Comparison of ENCODE assay signal across 12 cellular contexts in genomic region chr5:126492939-126493338, GRCh38.
DNase-seq lines count a peak whose midpoint lies in the region; ATAC-seq and TF ChIP-seq lines count a peak whose summit lies in the region.
"Had no signal": no experiment of that assay in that cellular context is flagged by ENCODE, and none has a peak within 500 bp of the region (broad histone marks: within the 10 kb centered on the region; RNA-seq: fewer than 3 reads in every experiment).

No MANE protein-coding gene starts in this region.

- H3K9me3 Mint-ChIP-seq in activated T-cell treated with anti-CD3 and anti-CD28 coated beads, Interleukin-2, amount 50 U/mL, for 24 hours: no peaks in the 10 kb centered on the region
- no peaks in the 10 kb centered on the region for H3K9me3 Mint-ChIP-seq in activated T-cell treated with anti-CD3 and anti-CD28 coated beads, Interleukin-2, amount 50 U/mL, for 72 hours
- no peaks in the 10 kb centered on the region for H3K9me3 Mint-ChIP-seq in stimulated activated naive CD8-positive, alpha-beta T cell treated with anti-CD3 and anti-CD28 coated beads, Interleukin-15, amount 100 ng/mL, for 72 hours
- H3K9me3 Mint-ChIP-seq: activated naive CD4-positive, alpha-beta T cell treated with anti-CD3 and anti-CD28 coated beads, Interleukin-2, amount 50 U/mL, for 24 hours had no signal

- H4K20me1 ChIP-seq in hepatocyte (ENCODE audit: insufficient read depth, poor library complexity, severe bottlenecking): no peaks in the 10 kb centered on the region

- no peak overlapping the region for H3K27ac Mint-ChIP-seq in activated T-cell treated with anti-CD3 and anti-CD28 coated beads, Interleukin-2, amount 50 U/mL, for 24 hours
- H3K27ac Mint-ChIP-seq in activated T-cell treated with anti-CD3 and anti-CD28 coated beads, Interleukin-2, amount 50 U/mL, for 72 hours: no peak overlapping the region
- no peak overlapping the region for H3K27ac Mint-ChIP-seq in stimulated activated naive CD8-positive, alpha-beta T cell treated with anti-CD3 and anti-CD28 coated beads, Interleukin-15, amount 100 ng/mL, for 72 hours

- H3K9me3 ChIP-seq in left ventricle myocardium inferior (replicated peaks) (no peaks in the 10 kb centered on the region), right atrium auricular region (no peaks in the 10 kb centered on the region), hepatocyte (ENCODE audit: low read depth) (no peaks in the 10 kb centered on the region), vagina (no peaks in the 10 kb centered on the region)

- no peak for ATAC-seq in activated T-cell treated with anti-CD3 and anti-CD28 coated beads, Interleukin-2, amount 50 U/mL, for 72 hours (replicated peaks in 1 of 2)
- no peak for ATAC-seq in stimulated activated naive CD8-positive, alpha-beta T cell treated with anti-CD3 and anti-CD28 coated beads, Interleukin-15, amount 100 ng/mL, for 72 hours

- no peaks in the 10 kb centered on the region for H3K9me2 ChIP-seq in hepatocyte (replicated peaks; ENCODE audit: insufficient read depth)

- no peaks in the 10 kb centered on the region for H3K27me3 Mint-ChIP-seq in activated T-cell treated with anti-CD3 and anti-CD28 coated beads, Interleukin-2, amount 50 U/mL, for 24 hours
- H3K27me3 Mint-ChIP-seq in activated T-cell treated with anti-CD3 and anti-CD28 coated beads, Interleukin-2, amount 50 U/mL, for 72 hours (ENCODE audit: low read depth): no peaks in the 10 kb centered on the region
- no peaks in the 10 kb centered on the region for H3K27me3 Mint-ChIP-seq in stimulated activated naive CD8-positive, alpha-beta T cell treated with anti-CD3 and anti-CD28 coated beads, Interleukin-15, amount 100 ng/mL, for 72 hours
- H3K27me3 Mint-ChIP-seq: activated naive CD4-positive, alpha-beta T cell treated with anti-CD3 and anti-CD28 coated beads, Interleukin-2, amount 50 U/mL, for 24 hours; CD4-positive, CD25-positive, alpha-beta regulatory T cell had no signal

- no peaks in the 10 kb centered on the region for H3K79me2 ChIP-seq in hepatocyte

- peaks cover 41% of the 10 kb centered on the region for H3K36me3 Mint-ChIP-seq in activated T-cell treated with anti-CD3 and anti-CD28 coated beads, Interleukin-2, amount 50 U/mL, for 24 hours (ENCODE audit: low read depth)
- peaks cover 6% of the 10 kb centered on the region in 2 donors for H3K36me3 Mint-ChIP-seq in activated T-cell treated with anti-CD3 and anti-CD28 coated beads, Interleukin-2, amount 50 U/mL, for 72 hours (ENCODE audit: insufficient read depth in 2 of 2)

- no peak overlapping the region for H3K4me2 ChIP-seq in hepatocyte

- TF ChIP-seq POLR2A in vagina (IDR thresholded peaks at IDR 0.05): no peak

- H3K27me3 ChIP-seq in left ventricle myocardium inferior (ENCODE audit: low read depth) (no peaks in the 10 kb centered on the region), right atrium auricular region (no peaks in the 10 kb centered on the region), hepatocyte (no peaks in the 10 kb centered on the region), vagina (no peaks in the 10 kb centered on the region)

- H3K4me1 Mint-ChIP-seq in activated T-cell treated with anti-CD3 and anti-CD28 coated beads, Interleukin-2, amount 50 U/mL, for 24 hours (ENCODE audit: low read depth): peaks cover 3% of the 10 kb centered on the region
- H3K4me1 Mint-ChIP-seq in activated T-cell treated with anti-CD3 and anti-CD28 coated beads, Interleukin-2, amount 50 U/mL, for 72 hours (ENCODE audit: low read depth): no peaks in the 10 kb centered on the region
- no peaks in the 10 kb centered on the region for H3K4me1 Mint-ChIP-seq in stimulated activated naive CD8-positive, alpha-beta T cell treated with anti-CD3 and anti-CD28 coated beads, Interleukin-15, amount 100 ng/mL, for 72 hours

- H3K4me3 ChIP-seq in left ventricle myocardium inferior (no peak overlapping the region), right atrium auricular region (no peak overlapping the region), hepatocyte (no peak overlapping the region), vagina (no peak overlapping the region)

- intact Hi-C loops in left ventricle myocardium inferior (cut with micrococcal nuclease) (no loop called here), vagina (cut with DNase I) (no loop called here)

- TF ChIP-seq CTCF in left ventricle myocardium inferior (IDR thresholded peaks at IDR 0.05; ENCODE audit: borderline replicate concordance): peak; percentile 54
- peak in 1 of 2 donors; percentile 48 for TF ChIP-seq CTCF in right atrium auricular region (IDR thresholded peaks at IDR 0.05)
- peak; percentile 38 for TF ChIP-seq CTCF in hepatocyte (IDR thresholded peaks at IDR 0.05; ENCODE audit: poor library complexity)
- no peak for TF ChIP-seq CTCF in vagina (IDR thresholded peaks at IDR 0.05)

- H3K4me1 ChIP-seq in left ventricle myocardium inferior: peaks cover 12% of the 10 kb centered on the region
- no peaks in the 10 kb centered on the region for H3K4me1 ChIP-seq in right atrium auricular region
- H3K4me1 ChIP-seq in hepatocyte (ENCODE audit: insufficient read depth): peaks cover 13% of the 10 kb centered on the region
- H3K4me1 ChIP-seq in vagina: no peaks in the 10 kb centered on the region

- H3K36me3 ChIP-seq in left ventricle myocardium inferior: peaks cover 74% of the 10 kb centered on the region
- peaks cover 57% of the 10 kb centered on the region for H3K36me3 ChIP-seq in right atrium auricular region
- no peaks in the 10 kb centered on the region for H3K36me3 ChIP-seq in hepatocyte (replicated peaks; ENCODE audit: insufficient read depth, low read depth)
- H3K36me3 ChIP-seq in vagina: peaks cover 0 to 49% of the 10 kb centered on the region in 2 donors

- in situ Hi-C loops in SK-MEL-5 (cut with HindIII; ENCODE audit: low pct_unique_long_range_greater_than_20kb, low sequenced_read_pairs): no loop called here

- no peak overlapping the region for H2AFZ ChIP-seq in hepatocyte

- no peak overlapping the region for H3K27ac ChIP-seq in left ventricle myocardium inferior (replicated peaks)
- no peak overlapping the region for H3K27ac ChIP-seq in right atrium auricular region
- no peak overlapping the region for H3K27ac ChIP-seq in hepatocyte
- peak overlapping the region; percentile 39 for H3K27ac ChIP-seq in vagina

- no peak overlapping the region for H3K4me3 Mint-ChIP-seq in activated T-cell treated with anti-CD3 and anti-CD28 coated beads, Interleukin-2, amount 50 U/mL, for 24 hours
- H3K4me3 Mint-ChIP-seq in activated T-cell treated with anti-CD3 and anti-CD28 coated beads, Interleukin-2, amount 50 U/mL, for 72 hours: no peak overlapping the region
- H3K4me3 Mint-ChIP-seq in stimulated activated naive CD8-positive, alpha-beta T cell treated with anti-CD3 and anti-CD28 coated beads, Interleukin-15, amount 100 ng/mL, for 72 hours: no peak overlapping the region
- H3K4me3 Mint-ChIP-seq: activated naive CD4-positive, alpha-beta T cell treated with anti-CD3 and anti-CD28 coated beads, Interleukin-2, amount 50 U/mL, for 24 hours; CD4-positive, CD25-positive, alpha-beta regulatory T cell had no signal

- 72% methylated on average over 8 of the region's 8 CpGs for WGBS in hepatocyte (ENCODE audit: low lambda C conversion rate, missing lambda C conversion rate)

- DNase-seq in left ventricle myocardium inferior: no peak
- DNase-seq in right atrium auricular region (ENCODE audit: low spot score): no peak
- peak; percentile 73 for DNase-seq in SK-MEL-5 (ENCODE audit: low read depth, low spot score)
- peak; percentile 27 for DNase-seq in hepatocyte (ENCODE audit: low spot score)
- DNase-seq in vagina (ENCODE audit: extremely low spot score in 2 of 2): no peak
- DNase-seq in activated T-cell treated with anti-CD3 and anti-CD28 coated beads, Interleukin-2, amount 50 U/mL, for 24 hours: no peak
- no peak for DNase-seq in activated T-cell treated with anti-CD3 and anti-CD28 coated beads, Interleukin-2, amount 50 U/mL, for 72 hours
- DNase-seq in stimulated activated naive CD8-positive, alpha-beta T cell treated with anti-CD3 and anti-CD28 coated beads, Interleukin-15, amount 100 ng/mL, for 72 hours: no peak
- DNase-seq: occipital lobe; stimulated activated CD8-positive, alpha-beta memory T cell treated with anti-CD3 and anti-CD28 coated beads, Interleukin-4, amount 100 ng/mL, for 48 hours had no signal

Comparison
In these comparisons a context has a peak if more than half of its experiments do, and no peak if none do; other contexts are left out.
1. DNase-seq: peak in SK-MEL-5 (single experiment) and hepatocyte (single experiment); none in left ventricle myocardium inferior (single experiment), right atrium auricular region (single experiment), vagina (0 of 2), activated T-cell treated with anti-CD3 and anti-CD28 coated beads, Interleukin-2, amount 50 U/mL, for 24 hours (single experiment), activated T-cell treated with anti-CD3 and anti-CD28 coated beads, Interleukin-2, amount 50 U/mL, for 72 hours (0 of 2) and stimulated activated naive CD8-positive, alpha-beta T cell treated with anti-CD3 and anti-CD28 coated beads, Interleukin-15, amount 100 ng/mL, for 72 hours (0 of 2).
2. CTCF ChIP-seq: peak in left ventricle myocardium inferior (single experiment) and hepatocyte (single experiment); none in vagina (0 of 3).